13 cellular contexts compared by ENCODE assay signal in the genomic region with DNA sequence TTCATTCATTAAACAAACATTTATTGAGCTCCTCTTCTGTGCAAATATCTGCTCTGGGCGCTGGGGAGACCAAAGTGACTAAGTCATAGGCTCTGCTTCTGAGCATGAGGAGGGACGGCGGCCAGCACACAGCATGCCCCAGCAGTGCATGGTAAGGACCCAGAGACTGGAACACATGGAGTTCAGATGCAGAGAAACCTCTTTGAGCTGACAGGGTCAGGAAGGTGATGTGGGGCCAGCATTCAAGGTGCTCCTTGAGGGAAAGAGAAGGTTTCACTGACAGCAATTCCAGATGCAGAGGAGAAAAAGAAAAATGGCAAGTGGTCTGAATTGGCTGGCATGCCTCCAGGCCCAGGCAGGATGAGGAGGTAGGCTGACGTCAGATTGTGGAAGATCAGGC.
DNase-seq lines count a peak whose midpoint lies in the region; ATAC-seq and TF ChIP-seq lines count a peak whose summit lies in the region.
"Had no signal": no experiment of that assay in that cellular context is flagged by ENCODE, and none has a peak within 500 bp of the region (broad histone marks: within the 10 kb centered on the region; RNA-seq: fewer than 3 reads in every experiment).

No MANE protein-coding gene starts in this region.

- peaks cover 17 to 66% (median 38%) of the 10 kb centered on the region in 4 donors for H3K4me1 Mint-ChIP-seq in CD4-positive, CD25-positive, alpha-beta regulatory T cell
- H3K4me1 Mint-ChIP-seq in CD8-positive, alpha-beta memory T cell: peaks cover 53 to 84% (median 67%) of the 10 kb centered on the region in 3 donors
- peaks cover 30% of the 10 kb centered on the region for H3K4me1 Mint-ChIP-seq in activated T-helper 17 cell treated with anti-CD3 and anti-CD28 coated beads, Interleukin-2, amount 50 U/mL, for 72 hours
- H3K4me1 Mint-ChIP-seq in memory B cell: peaks cover 28% of the 10 kb centered on the region

- H3K27me3 Mint-ChIP-seq in CD4-positive, CD25-positive, alpha-beta regulatory T cell: peaks cover 4% of the 10 kb centered on the region
- H3K27me3 Mint-ChIP-seq in CD8-positive, alpha-beta memory T cell: peaks cover 0 to 3% of the 10 kb centered on the region in 2 donors
- H3K27me3 Mint-ChIP-seq in activated T-helper 17 cell treated with anti-CD3 and anti-CD28 coated beads, Interleukin-2, amount 50 U/mL, for 72 hours: no peaks in the 10 kb centered on the region
- H3K27me3 Mint-ChIP-seq in memory B cell: peaks cover 4% of the 10 kb centered on the region

- CTCF ChIA-PET in CD8-positive, alpha-beta memory T cell (lab: Charles Lee): interaction anchor here (0.6 to 2.4 kb wide), 7 partner anchors 9 to 42 kb away, joined by 3 to 8 read pairs (median 3); no protein-coding TSS in a partner anchor

- WGBS in tibial nerve, 2 donors: 83 to 96% methylated on average over 4 of the region's 4 CpGs

- peak overlapping the region; percentile 80 to 90 (median 82) for H3K27ac Mint-ChIP-seq in CD4-positive, CD25-positive, alpha-beta regulatory T cell
- peak overlapping the region; percentile 2 to 97 (median 88) for H3K27ac Mint-ChIP-seq in CD8-positive, alpha-beta memory T cell
- H3K27ac Mint-ChIP-seq in activated T-helper 17 cell treated with anti-CD3 and anti-CD28 coated beads, Interleukin-2, amount 50 U/mL, for 72 hours: peak overlapping the region; percentile 21
- no peak overlapping the region for H3K27ac Mint-ChIP-seq in memory B cell
- H3K27ac Mint-ChIP-seq: H9 had no signal

- no peak for TF ChIP-seq POLR2A in tibial nerve (IDR thresholded peaks at IDR 0.05)

- no peak for ATAC-seq in CD4-positive, CD25-positive, alpha-beta regulatory T cell (ENCODE audit: low read depth in 2 of 2)
- no peak for ATAC-seq in activated T-helper 17 cell treated with anti-CD3 and anti-CD28 coated beads, Interleukin-2, amount 50 U/mL, for 72 hours (replicated peaks)
- ATAC-seq in memory B cell (ENCODE audit: low read depth): no peak
- ATAC-seq in HG02970 (IDR thresholded peaks at IDR 0.05; ENCODE audit: low FRiP score, unreplicated experiment): no peak

- H3K9me3 ChIP-seq in CD4-positive, CD25-positive, alpha-beta regulatory T cell (ENCODE audit: control insufficient read depth in 2 of 2, low read length in 2 of 2): no peaks in the 10 kb centered on the region
- H3K9me3 ChIP-seq in CD8-positive, alpha-beta memory T cell (ENCODE audit: low read length): no peaks in the 10 kb centered on the region
- H3K9me3 ChIP-seq in tibial nerve: no peaks in the 10 kb centered on the region
- H3K9me3 ChIP-seq: esophagus squamous epithelium, ovary had no signal

- no peaks in the 10 kb centered on the region for H3K36me3 ChIP-seq in CD4-positive, CD25-positive, alpha-beta regulatory T cell (ENCODE audit: control insufficient read depth, insufficient read depth, low read length)
- H3K36me3 ChIP-seq in CD8-positive, alpha-beta memory T cell (ENCODE audit: insufficient read depth, low read length): no peaks in the 10 kb centered on the region
- H3K36me3 ChIP-seq in tibial nerve: no peaks in the 10 kb centered on the region
- H3K36me3 ChIP-seq: esophagus squamous epithelium, ovary had no signal

- TF ChIP-seq CTCF in tibial nerve (IDR thresholded peaks at IDR 0.05): no peak

- no peak for TF ChIP-seq EP300 in tibial nerve (IDR thresholded peaks at IDR 0.05)

- H3K4me1 ChIP-seq in CD4-positive, CD25-positive, alpha-beta regulatory T cell (ENCODE audit: control insufficient read depth, insufficient read depth, low read length, poor library complexity, severe bottlenecking): peaks cover 29% of the 10 kb centered on the region
- H3K4me1 ChIP-seq in CD8-positive, alpha-beta memory T cell (ENCODE audit: insufficient read depth, low read length): peaks cover 73% of the 10 kb centered on the region
- H3K4me1 ChIP-seq in tibial nerve: peaks cover 0 to 17% (median 0%) of the 10 kb centered on the region in 4 donors

- H3K27me3 ChIP-seq in CD4-positive, CD25-positive, alpha-beta regulatory T cell (ENCODE audit: control insufficient read depth, insufficient read depth, low read length): no peaks in the 10 kb centered on the region
- no peaks in the 10 kb centered on the region for H3K27me3 ChIP-seq in CD8-positive, alpha-beta memory T cell (ENCODE audit: insufficient read depth, low read length, poor library complexity, severe bottlenecking)
- no peaks in the 10 kb centered on the region for H3K27me3 ChIP-seq in tibial nerve
- H3K27me3 ChIP-seq: ovary had no signal

- H3K9me3 Mint-ChIP-seq in CD4-positive, CD25-positive, alpha-beta regulatory T cell: peaks cover 0 to 2% (median 0%) of the 10 kb centered on the region in 7 donors
- no peaks in the 10 kb centered on the region for H3K9me3 Mint-ChIP-seq in CD8-positive, alpha-beta memory T cell
- no peaks in the 10 kb centered on the region for H3K9me3 Mint-ChIP-seq in activated T-helper 17 cell treated with anti-CD3 and anti-CD28 coated beads, Interleukin-2, amount 50 U/mL, for 72 hours
- peaks cover 3% of the 10 kb centered on the region for H3K9me3 Mint-ChIP-seq in memory B cell
- H3K9me3 Mint-ChIP-seq: CD14-positive monocyte, H9 had no signal

- DNase-seq in CD4-positive, CD25-positive, alpha-beta regulatory T cell: no peak
- peak in 1 of 5 donors; percentile 25 for DNase-seq in CD8-positive, alpha-beta memory T cell
- DNase-seq in memory B cell (ENCODE audit: low spot score in 2 of 2) (no peak), tibial nerve (ENCODE audit: low spot score in 2 of 2) (no peak), OCI-M2 (lab: John Stamatoyannopoulos, UW; ENCODE audit: unreplicated experiment) (no peak)
- DNase-seq: esophagus squamous epithelium, NCI-H1105, ovary had no signal

- peak overlapping the region in 3 of 4 donors; percentile 40 to 80 (median 60) for H3K4me3 Mint-ChIP-seq in CD4-positive, CD25-positive, alpha-beta regulatory T cell
- peak overlapping the region in 6 of 7 donors; percentile 73 to 84 (median 77) for H3K4me3 Mint-ChIP-seq in CD8-positive, alpha-beta memory T cell
- H3K4me3 Mint-ChIP-seq in activated T-helper 17 cell treated with anti-CD3 and anti-CD28 coated beads, Interleukin-2, amount 50 U/mL, for 72 hours: peak overlapping the region; percentile 70
- peak overlapping the region; percentile 30 for H3K4me3 Mint-ChIP-seq in memory B cell
- H3K4me3 Mint-ChIP-seq: H9 had no signal

- H3K4me3 ChIP-seq in CD4-positive, CD25-positive, alpha-beta regulatory T cell (ENCODE audit: low read depth, low read length): peak overlapping the region; percentile 68
- no peak overlapping the region for H3K4me3 ChIP-seq in CD8-positive, alpha-beta memory T cell (ENCODE audit: low read length)
- no peak overlapping the region for H3K4me3 ChIP-seq in tibial nerve
- H3K4me3 ChIP-seq: esophagus squamous epithelium, ovary had no signal

- no peaks in the 10 kb centered on the region for H3K36me3 Mint-ChIP-seq in CD4-positive, CD25-positive, alpha-beta regulatory T cell
- H3K36me3 Mint-ChIP-seq in CD8-positive, alpha-beta memory T cell: no peaks in the 10 kb centered on the region
- H3K36me3 Mint-ChIP-seq in activated T-helper 17 cell treated with anti-CD3 and anti-CD28 coated beads, Interleukin-2, amount 50 U/mL, for 72 hours (ENCODE audit: low read depth): no peaks in the 10 kb centered on the region
- H3K36me3 Mint-ChIP-seq in memory B cell: peaks cover 11% of the 10 kb centered on the region

- H3K27ac ChIP-seq in CD4-positive, CD25-positive, alpha-beta regulatory T cell (ENCODE audit: insufficient read depth, low read length, poor library complexity, severe bottlenecking): peak overlapping the region; percentile 64
- no peak overlapping the region for H3K27ac ChIP-seq in CD8-positive, alpha-beta memory T cell (ENCODE audit: low read depth, low read length)
- no peak overlapping the region for H3K27ac ChIP-seq in tibial nerve
- H3K27ac ChIP-seq: ovary, VCaP had no signal

- POLR2A ChIA-PET in CD8-positive, alpha-beta memory T cell (lab: Charles Lee): interaction anchor here (0.7 to 1.6 kb wide), 4 partner anchors 31 to 809 kb away, joined by 3 to 5 read pairs (median 4); no protein-coding TSS in a partner anchor
